In genomic region chr1:77683142-77683835, GRCh38 we compare ENCODE assay signal across 8 cellular contexts. TPM values are rescaled to one million over a fixed set of nuclear protein-coding genes. Genes with fewer than 3 reads are reported as not detected.
DNase-seq lines count a peak whose midpoint lies in the region; ATAC-seq, FAIRE-seq and TF ChIP-seq lines count a peak whose summit lies in the region.

No MANE protein-coding gene starts in this region.

- FAIRE-seq in bronchial epithelial cell (lab: Jason Lieb, UNC), result no peak

- peak; percentile 57 for TF ChIP-seq CTCF in AG09309 (IDR thresholded peaks at IDR 0.05; ENCODE audit: control insufficient read depth, insufficient read depth, low read depth, low read length, missing control alignments)
- peak; percentile 80 for TF ChIP-seq CTCF in WI38 (IDR thresholded peaks at IDR 0.05; ENCODE audit: low read depth, low read length)
- peak; percentile 82 for TF ChIP-seq CTCF in bronchial epithelial cell (IDR thresholded peaks at IDR 0.05; ENCODE audit: insufficient read depth, low read length, severe bottlenecking)

- no peaks in the 10 kb centered on the region for H3K27me3 ChIP-seq in bronchial epithelial cell (ENCODE audit: control insufficient read depth, insufficient read depth, low read length)

- no peaks in the 10 kb centered on the region for H3K36me3 ChIP-seq in bronchial epithelial cell (ENCODE audit: control insufficient read depth, insufficient read depth, low read length)

- DNase-seq in AG09309 (ENCODE audit: low read depth) (peak; percentile 48), NCI-H2196 treated with DMSO at 0.1 percent for 48 hours (lab: John Stamatoyannopoulos, UW; ENCODE audit: unreplicated experiment) (peak; percentile 89), bronchial epithelial cell (ENCODE audit: low read depth) (peak; percentile 69), iris pigment epithelial cell (ENCODE audit: low read depth) (peak; percentile 91)
- peak; percentile 84 to 86 for DNase-seq in stimulated activated CD4-positive, alpha-beta T cell treated with anti-CD3 and anti-CD28 coated beads, Interleukin-12 subunit alpha, Interleukin-12 subunit beta, amount 100 ng/mL, for 24 hours (ENCODE audit: low read depth in 2 of 2)

- peak overlapping the region; percentile 99 for H3K4me3 ChIP-seq in AG09309 (ENCODE audit: control insufficient read depth, low read depth, low read length)
- H3K4me3 ChIP-seq in WI38 (ENCODE audit: low read depth, low read length), result peak overlapping the region; percentile 85
- H3K4me3 ChIP-seq in bronchial epithelial cell (ENCODE audit: low read depth, low read length), result peak overlapping the region; percentile 70

- ATAC-seq in GM18909 (IDR thresholded peaks at IDR 0.05; ENCODE audit: poor library complexity, unreplicated experiment), result peak; percentile 82
- peak; percentile 76 for ATAC-seq in HG03159 (IDR thresholded peaks at IDR 0.05; ENCODE audit: unreplicated experiment)

RNA-seq across cellular contexts. Expression of gene ZZZ3, which starts 0.8 kb away (rescaled TPM):
- 64.3 and 69.2 TPM in 2 replicates for total RNA-seq in bronchial epithelial cell

Comparison
In these comparisons a context has a peak if more than half of its experiments do, and no peak if none do; other contexts are left out.
1. Peak in every context shown above with its lines: DNase-seq, ATAC-seq and H3K4me3 ChIP-seq.